ENCODE assay signal across 29 cellular contexts in the genomic region with DNA sequence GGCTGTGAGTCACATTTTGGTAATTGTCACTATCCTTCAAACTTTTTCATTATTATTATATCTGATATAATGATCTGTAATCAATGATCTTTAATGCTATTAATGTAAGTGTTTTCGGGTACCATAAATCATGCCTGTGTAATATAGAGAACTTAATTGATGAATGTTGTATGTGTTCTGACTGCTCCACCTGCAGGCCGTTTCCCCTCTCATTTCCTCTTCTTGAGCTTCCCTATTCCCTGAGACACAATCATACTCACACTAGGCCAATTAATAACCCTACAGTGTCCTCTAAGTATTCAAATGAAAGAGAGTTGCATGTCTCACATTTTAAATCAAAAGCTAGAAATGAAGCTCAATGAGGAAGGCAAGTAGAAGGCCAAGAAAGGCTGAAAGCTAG.
DNase-seq lines count a peak whose midpoint lies in the region; ATAC-seq, FAIRE-seq and TF ChIP-seq lines count a peak whose summit lies in the region.
"Had no signal": no experiment of that assay in that cellular context is flagged by ENCODE, and none has a peak within 500 bp of the region (broad histone marks: within the 10 kb centered on the region; RNA-seq: fewer than 3 reads in every experiment).

No MANE protein-coding gene starts in this region.

- no peak for FAIRE-seq in D721Med (lab: Jason Lieb, UNC)
- no peak for FAIRE-seq in frontal cortex (lab: Jason Lieb, UNC)
- FAIRE-seq: GM12892 had no signal

- no peaks in the 10 kb centered on the region for H3K4me1 Mint-ChIP-seq in endothelial cell (ENCODE audit: unreplicated experiment)
- H3K4me1 Mint-ChIP-seq: immature natural killer cell; mesothelial cell of epicardium; naive thymus-derived CD8-positive, alpha-beta T cell had no signal

- H3K9me3 Mint-ChIP-seq in endothelial cell (ENCODE audit: unreplicated experiment): no peaks in the 10 kb centered on the region
- H3K9me3 Mint-ChIP-seq: activated T-cell treated with anti-CD3 and anti-CD28 coated beads, Interleukin-2, amount 50 U/mL, for 72 hours; CD8-positive, alpha-beta T cell; mesothelial cell of epicardium; naive thymus-derived CD8-positive, alpha-beta T cell had no signal

- ATAC-seq in GM19324 (IDR thresholded peaks at IDR 0.05; ENCODE audit: low FRiP score, unreplicated experiment): no peak
- ATAC-seq: activated T-cell treated with anti-CD3 and anti-CD28 coated beads, Interleukin-2, amount 50 U/mL, for 72 hours; CD8-positive, alpha-beta T cell; left lobe of liver; naive thymus-derived CD8-positive, alpha-beta T cell; stimulated activated naive CD8-positive, alpha-beta T cell treated with anti-CD3 and anti-CD28 coated beads, Interleukin-15, Interleukin-2, amounts not matched to agents 100 U/mL and 50 U/mL, for 24 hours had no signal

- H3K27ac Mint-ChIP-seq in endothelial cell (ENCODE audit: unreplicated experiment): no peak overlapping the region
- H3K27ac Mint-ChIP-seq: activated T-cell treated with anti-CD3 and anti-CD28 coated beads, Interleukin-2, amount 50 U/mL, for 72 hours; CD8-positive, alpha-beta T cell; immature natural killer cell; mesothelial cell of epicardium; naive thymus-derived CD8-positive, alpha-beta T cell had no signal

- DNase-seq in D721Med (ENCODE audit: insufficient read length, low spot score) (no peak), GM20000 (ENCODE audit: low spot score) (no peak), NCI-H82 treated with DMSO at 0.1 percent for 48 hours (lab: John Stamatoyannopoulos, UW; ENCODE audit: unreplicated experiment) (peak; percentile 15), endothelial cell (ENCODE audit: low spot score) (peak; percentile 8), T1000 (lab: John Stamatoyannopoulos, UW) (no peak), frontal cortex (ENCODE audit: low spot score in 2 of 2) (no peak)
- DNase-seq: activated CD4-positive, alpha-beta T cell treated with anti-CD3 and anti-CD28 coated beads for 48 hours; activated naive CD4-positive, alpha-beta T cell treated with anti-CD3 and anti-CD28 coated beads, Interleukin-2, amount 50 U/mL, for 16 hours; activated T-cell treated with anti-CD3 and anti-CD28 coated beads, Interleukin-2, amount 50 U/mL, for 72 hours; CD8-positive, alpha-beta T cell; dermis blood vessel endothelial cell; DMS79; GOT3; IMR-90; naive thymus-derived CD8-positive, alpha-beta T cell; NCI-H1048; NCI-H187 treated with DMSO at 0.1 percent for 48 hours; NCI-H446 treated with DMSO at 0.1 percent for 48 hours; ovary; Right ventricle myocardium superior; spleen; stimulated activated CD4-positive, alpha-beta T cell treated with anti-CD3 and anti-CD28 coated beads, Interleukin-4, amount 100 ng/mL, for 4 hours; stimulated activated naive CD8-positive, alpha-beta T cell treated with anti-CD3 and anti-CD28 coated beads, Interleukin-15, Interleukin-2, amounts not matched to agents 100 U/mL and 50 U/mL, for 24 hours; tibial artery had no signal

- no peak overlapping the region for H3K4me3 Mint-ChIP-seq in endothelial cell (ENCODE audit: unreplicated experiment)
- H3K4me3 Mint-ChIP-seq: activated T-cell treated with anti-CD3 and anti-CD28 coated beads, Interleukin-2, amount 50 U/mL, for 72 hours; CD8-positive, alpha-beta T cell; immature natural killer cell; mesothelial cell of epicardium; naive thymus-derived CD8-positive, alpha-beta T cell had no signal

- no peaks in the 10 kb centered on the region for H3K27me3 Mint-ChIP-seq in endothelial cell (ENCODE audit: unreplicated experiment)

- no peaks in the 10 kb centered on the region for H3K36me3 Mint-ChIP-seq in endothelial cell (ENCODE audit: low read depth, unreplicated experiment)
- H3K36me3 Mint-ChIP-seq: CD8-positive, alpha-beta T cell; immature natural killer cell; mesothelial cell of epicardium; naive thymus-derived CD8-positive, alpha-beta T cell had no signal

- peak; percentile 41 for TF ChIP-seq CTCF in D721Med (IDR thresholded peaks at IDR 0.05; ENCODE audit: insufficient read depth, missing control alignments)
- TF ChIP-seq CTCF in GM20000 (IDR thresholded peaks at IDR 0.05; ENCODE audit: extremely low read depth, missing control alignments): peak; percentile 8
- TF ChIP-seq CTCF in endothelial cell (IDR thresholded peaks at IDR 0.05; ENCODE audit: unreplicated experiment): no peak

Comparison
In these comparisons a context has a peak if more than half of its experiments do, and no peak if none do; other contexts are left out.
1. DNase-seq: peak in NCI-H82 treated with DMSO at 0.1 percent for 48 hours (single experiment) and endothelial cell (single experiment); none in D721Med (single experiment), GM20000 (single experiment), T1000 (single experiment) and frontal cortex (0 of 2).